1 cellular context compared by ENCODE assay signal in the genomic region with DNA sequence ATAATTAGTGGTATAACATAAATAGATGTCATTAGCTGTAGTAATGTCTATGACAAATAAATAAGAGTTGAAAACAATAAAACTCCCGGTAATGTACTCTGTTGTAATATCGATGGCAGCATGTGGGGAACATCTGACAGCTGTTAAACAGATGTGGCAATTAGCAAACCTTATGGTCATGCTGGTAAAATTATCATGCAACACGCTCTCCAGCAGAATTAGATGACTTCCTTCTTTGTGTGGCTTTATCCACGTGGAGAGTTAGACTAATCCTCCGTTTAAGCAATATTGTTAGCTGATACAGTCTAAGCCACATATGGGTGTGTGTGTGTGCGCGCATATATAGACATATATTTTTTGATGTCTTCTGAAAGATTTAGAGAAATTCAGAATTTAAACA.
TF ChIP-seq lines count a peak whose summit lies in the region.

No MANE protein-coding gene starts in this region.

TF ChIP-seq in SK-N-SH, 30 proteins besides CTCF, POLR2A, EP300 and RAD21 (continued from another document):
- TF ChIP-seq NRF1 (IDR thresholded peaks at IDR 0.05; ENCODE audit: low read depth, low read length): no peak
- TF ChIP-seq FOSL2 (IDR thresholded peaks at IDR 0.05; ENCODE audit: borderline replicate concordance, low read depth): no peak
- TF ChIP-seq NFIC (IDR thresholded peaks at IDR 0.05; ENCODE audit: borderline replicate concordance): no peak
- TF ChIP-seq RCOR1 (IDR thresholded peaks at IDR 0.05; ENCODE audit: low read length): peak; percentile 65; the same call in 1 of the 2 replicates
- TF ChIP-seq EZH2phosphoT487 (IDR thresholded peaks at IDR 0.05; ENCODE audit: borderline replicate concordance, low read depth): no peak
- peak; percentile 88; the same call in 1 of the 2 replicates for TF ChIP-seq MXI1 (IDR thresholded peaks at IDR 0.05; ENCODE audit: low read depth, low read length)
- 0 out of 2 replicates have a peak, but pooled peaks have one; percentile 43 for TF ChIP-seq GATA2 (CRISPR knock-in tag; IDR thresholded peaks at IDR 0.05)
- TF ChIP-seq CHD2 (IDR thresholded peaks at IDR 0.05; ENCODE audit: low read length, partially characterized antibody): peak; percentile 59
- peak; percentile 47 for TF ChIP-seq TCF12 (IDR thresholded peaks at IDR 0.05)
